Comparison of ENCODE assay signal across 16 cellular contexts in genomic region chr2:224574423-224575084, GRCh38. TPM values are rescaled to one million over a fixed set of nuclear protein-coding genes. Genes with fewer than 3 reads are reported as not detected.
DNase-seq lines count a peak whose midpoint lies in the region; ATAC-seq and TF ChIP-seq lines count a peak whose summit lies in the region.
"Had no signal": no experiment of that assay in that cellular context is flagged by ENCODE, and none has a peak within 500 bp of the region (broad histone marks: within the 10 kb centered on the region; RNA-seq: fewer than 3 reads in every experiment).

No MANE protein-coding gene starts in this region.

- no peaks in the 10 kb centered on the region for H3K9me3 Mint-ChIP-seq in CD8-positive, alpha-beta memory T cell
- H3K9me3 Mint-ChIP-seq in central memory CD8-positive, alpha-beta T cell = no peaks in the 10 kb centered on the region
- no peaks in the 10 kb centered on the region for H3K9me3 Mint-ChIP-seq in natural killer cell treated with Interleukin-12 subunit alpha and Interleukin-12 subunit beta and Interleukin-15 and Interleukin-18, amount 100 ng/mL, for 72 hours
- H3K9me3 Mint-ChIP-seq: type B pancreatic cell had no signal

- H3K9me3 ChIP-seq in CD8-positive, alpha-beta memory T cell (ENCODE audit: low read length) = no peaks in the 10 kb centered on the region
- no peaks in the 10 kb centered on the region for H3K9me3 ChIP-seq in HUES64 (ENCODE audit: insufficient read depth, low read depth, low read length)
- H3K9me3 ChIP-seq: ascending aorta had no signal

- peaks cover 0 to 2% (median 0%) of the 10 kb centered on the region in 3 donors for H3K36me3 Mint-ChIP-seq in CD8-positive, alpha-beta memory T cell
- H3K36me3 Mint-ChIP-seq in central memory CD8-positive, alpha-beta T cell (ENCODE audit: insufficient read depth) = peaks cover 11% of the 10 kb centered on the region
- no peaks in the 10 kb centered on the region for H3K36me3 Mint-ChIP-seq in natural killer cell treated with Interleukin-12 subunit alpha and Interleukin-12 subunit beta and Interleukin-15 and Interleukin-18, amount 100 ng/mL, for 72 hours

- H3K27ac Mint-ChIP-seq in CD8-positive, alpha-beta memory T cell = peak overlapping the region in 4 of 8 donors; percentile 5 to 53 (median 28)
- H3K27ac Mint-ChIP-seq in central memory CD8-positive, alpha-beta T cell (ENCODE audit: low read depth) = peak overlapping the region; percentile 77
- H3K27ac Mint-ChIP-seq in natural killer cell treated with Interleukin-12 subunit alpha and Interleukin-12 subunit beta and Interleukin-15 and Interleukin-18, amount 100 ng/mL, for 72 hours = peak overlapping the region; percentile 45 to 67
- H3K27ac Mint-ChIP-seq: type B pancreatic cell had no signal

- POLR2A ChIA-PET in CD8-positive, alpha-beta memory T cell (lab: Charles Lee) = interaction anchor here (1.2 kb wide), 1 partner anchor 10 kb away, joined by 5 read pairs; no protein-coding TSS in a partner anchor

- no peak for DNase-seq in CD8-positive, alpha-beta memory T cell
- no peak for DNase-seq in central memory CD8-positive, alpha-beta T cell (ENCODE audit: low spot score in 2 of 2)
- no peak for DNase-seq in natural killer cell treated with Interleukin-12 subunit alpha and Interleukin-12 subunit beta and Interleukin-15 and Interleukin-18, amount 100 ng/mL, for 72 hours (ENCODE audit: low spot score)
- DNase-seq in NCI-H2029 (lab: John Stamatoyannopoulos, UW) (no peak), GM13977 (ENCODE audit: low spot score) (no peak)
- DNase-seq: activated CD8-positive, alpha-beta memory T cell treated with anti-CD3 and anti-CD28 coated beads, Interleukin-2, amount 50 U/mL, for 4 hours; NCI-H1048; NCI-H226; stimulated activated CD4-positive, alpha-beta T cell treated with anti-CD3 and anti-CD28 coated beads, Interleukin-12 subunit alpha, Interleukin-12 subunit beta, amount 100 ng/mL, for 4 hours; T-helper 9 cell had no signal

- TF ChIP-seq CTCF in GM13977 (IDR thresholded peaks at IDR 0.05; ENCODE audit: extremely low read depth, insufficient read depth, missing control alignments) = no peak

- H3K4me1 ChIP-seq in CD8-positive, alpha-beta memory T cell (ENCODE audit: insufficient read depth, low read length) = peaks cover 85% of the 10 kb centered on the region
- peaks cover 91% of the 10 kb centered on the region for H3K4me1 ChIP-seq in HUES64 (ENCODE audit: insufficient read depth, low read length)

- peak overlapping the region; percentile 20 for H3K4me3 ChIP-seq in CD8-positive, alpha-beta memory T cell (ENCODE audit: low read length)
- peak overlapping the region; percentile 22; the same call in 1 of the 2 replicates for H3K4me3 ChIP-seq in HUES64 (ENCODE audit: low read length)

- H3K27me3 ChIP-seq in CD8-positive, alpha-beta memory T cell (ENCODE audit: insufficient read depth, low read length, poor library complexity, severe bottlenecking) = no peaks in the 10 kb centered on the region
- H3K27me3 ChIP-seq in HUES64 (ENCODE audit: insufficient read depth, low read length) = no peaks in the 10 kb centered on the region
- H3K27me3 ChIP-seq: ascending aorta had no signal

- no peak for ATAC-seq in central memory CD8-positive, alpha-beta T cell (replicated peaks; ENCODE audit: extremely low read depth, poor library complexity, severe bottlenecking)
- no peak for ATAC-seq in natural killer cell treated with Interleukin-12 subunit alpha and Interleukin-12 subunit beta and Interleukin-15 and Interleukin-18, amount 100 ng/mL, for 72 hours
- no peak for ATAC-seq in GM21723 (IDR thresholded peaks at IDR 0.05; ENCODE audit: unreplicated experiment)
- ATAC-seq in GM21786 (IDR thresholded peaks at IDR 0.05; ENCODE audit: unreplicated experiment) = no peak
- ATAC-seq: Panc1 had no signal

- no peaks in the 10 kb centered on the region for H3K36me3 ChIP-seq in CD8-positive, alpha-beta memory T cell (ENCODE audit: insufficient read depth, low read length)
- no peaks in the 10 kb centered on the region for H3K36me3 ChIP-seq in HUES64 (ENCODE audit: insufficient read depth, low read length)
- H3K36me3 ChIP-seq: ascending aorta had no signal

- H3K27me3 Mint-ChIP-seq in CD8-positive, alpha-beta memory T cell = no peaks in the 10 kb centered on the region
- H3K27me3 Mint-ChIP-seq in central memory CD8-positive, alpha-beta T cell = no peaks in the 10 kb centered on the region
- no peaks in the 10 kb centered on the region for H3K27me3 Mint-ChIP-seq in natural killer cell treated with Interleukin-12 subunit alpha and Interleukin-12 subunit beta and Interleukin-15 and Interleukin-18, amount 100 ng/mL, for 72 hours
- H3K27me3 Mint-ChIP-seq: type B pancreatic cell had no signal

- 67% methylated on average over 1 of the region's 3 CpGs for WGBS in HUES64

- H3K27ac ChIP-seq in CD8-positive, alpha-beta memory T cell (ENCODE audit: low read depth, low read length) = no peak overlapping the region
- H3K27ac ChIP-seq in HUES64 (ENCODE audit: low read depth, low read length) = 0 out of 2 replicates have a peak overlapping the region, but pooled peaks have one; percentile 13
- H3K27ac ChIP-seq: ascending aorta had no signal

- peak overlapping the region; percentile 7 to 75 (median 62) for H3K4me3 Mint-ChIP-seq in CD8-positive, alpha-beta memory T cell
- H3K4me3 Mint-ChIP-seq in central memory CD8-positive, alpha-beta T cell = peak overlapping the region; percentile 49
- H3K4me3 Mint-ChIP-seq in natural killer cell treated with Interleukin-12 subunit alpha and Interleukin-12 subunit beta and Interleukin-15 and Interleukin-18, amount 100 ng/mL, for 72 hours = peak overlapping the region; percentile 62

- in situ Hi-C loops in GM13977 (cut with MboI; ENCODE audit: low pct_unique_long_range_greater_than_20kb, low sequenced_read_pairs, unreplicated experiment) = no loop called here

- CTCF ChIA-PET in CD8-positive, alpha-beta memory T cell (lab: Charles Lee) = interaction anchor here (1.3 kb wide), 1 partner anchor 106 kb away, joined by 3 read pairs; no protein-coding TSS in a partner anchor

- peaks cover 91 to 100% (median 99%) of the 10 kb centered on the region in 3 donors for H3K4me1 Mint-ChIP-seq in CD8-positive, alpha-beta memory T cell
- peaks cover 73% of the 10 kb centered on the region for H3K4me1 Mint-ChIP-seq in central memory CD8-positive, alpha-beta T cell
- H3K4me1 Mint-ChIP-seq in natural killer cell treated with Interleukin-12 subunit alpha and Interleukin-12 subunit beta and Interleukin-15 and Interleukin-18, amount 100 ng/mL, for 72 hours (ENCODE audit: low read depth in 2 of 2) = peaks cover 45 to 63% of the 10 kb centered on the region in 2 donors

- no peak overlapping the region for H3K9ac ChIP-seq in HUES64 (ENCODE audit: low read depth, low read length)

RNA-seq across cellular contexts. Expression of gene CUL3, which starts 10.6 kb away (rescaled TPM):
- total RNA-seq in CD8-positive, alpha-beta memory T cell = 100 to 1,000 TPM; 100 to 104 TPM
- polyA plus RNA-seq in CD8-positive, alpha-beta memory T cell = 58.1 TPM
- polyA plus RNA-seq in HUES64 (2013, experiment 1 of 2) = 92.4 TPM
- polyA plus RNA-seq in HUES64 (2013, experiment 2 of 2) = 97.9 TPM
- 100 to 1,000 TPM in 1 of 2 donors, 10 to 100 TPM in 1; 86.4 to 103 TPM for total RNA-seq in natural killer cell treated with Interleukin-12 subunit alpha and Interleukin-12 subunit beta and Interleukin-15 and Interleukin-18, amount 100 ng/mL, for 72 hours
